ENCODE assay signal across 14 cellular contexts in the genomic region with DNA sequence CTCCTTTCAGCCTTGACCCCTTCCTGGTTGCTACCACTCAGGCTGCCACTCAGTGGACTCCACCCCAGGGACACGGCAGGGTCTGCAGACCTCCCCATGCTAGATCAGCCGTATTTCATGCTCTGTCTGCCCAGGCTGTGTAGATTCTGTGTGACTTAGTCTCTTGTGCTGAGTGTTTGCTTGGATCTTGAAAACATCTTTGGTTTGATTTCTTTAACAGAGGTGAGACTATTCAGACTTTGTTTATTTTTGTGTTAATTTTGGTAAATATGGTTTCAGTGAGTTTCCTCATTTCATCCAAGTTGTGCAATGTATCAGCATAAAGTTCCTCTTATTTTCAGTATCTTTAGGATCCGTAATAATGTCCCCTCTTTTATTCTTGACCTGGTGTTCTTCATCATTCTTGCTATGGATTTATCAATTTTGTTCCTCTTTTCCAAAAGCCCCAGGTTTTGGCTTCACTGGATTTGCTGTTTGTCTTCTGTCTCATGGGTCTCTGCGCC.
"Had no signal": no experiment of that assay in that cellular context is flagged by ENCODE, and none has a peak within 500 bp of the region (broad histone marks: within the 10 kb centered on the region; RNA-seq: fewer than 3 reads in every experiment).

No MANE protein-coding gene starts in this region.

- H3K4me3 Mint-ChIP-seq: immature natural killer cell had no signal

- H3K27me3 ChIP-seq: ascending aorta, esophagus squamous epithelium had no signal

- H3K36me3 ChIP-seq: ascending aorta, esophagus squamous epithelium had no signal

- H3K27ac ChIP-seq: ascending aorta, esophagus squamous epithelium had no signal

- FAIRE-seq: colon had no signal

- H3K4me1 ChIP-seq: ascending aorta, esophagus squamous epithelium had no signal

- H3K4me3 ChIP-seq: ascending aorta, esophagus squamous epithelium had no signal

- DNase-seq: activated CD4-positive, alpha-beta T cell treated with anti-CD3 and anti-CD28 coated beads for 1 hour; activated CD4-positive, alpha-beta T cell treated with anti-CD3 and anti-CD28 coated beads, Interleukin-2, amount 50 U/mL, for 48 hours; activated gamma-delta T cell treated with Interleukin-2 at 50 U/mL for 16 hours; activated T-cell treated with anti-CD3 and anti-CD28 coated beads, Interleukin-2, amount 50 U/mL, for 48 hours; esophagus squamous epithelium; foreskin fibroblast; immature natural killer cell; mesenchymal stem cell; stimulated activated CD4-positive, alpha-beta T cell treated with anti-CD3 and anti-CD28 coated beads, Interleukin-4, amount 100 ng/mL, for 1 hour; stimulated activated CD8-positive, alpha-beta memory T cell treated with anti-CD3 and anti-CD28 coated beads, Interleukin-4, amount 100 ng/mL, for 48 hours; stimulated activated naive CD8-positive, alpha-beta T cell treated with anti-CD3 and anti-CD28 coated beads, Interleukin-15, Interleukin-2, amounts not matched to agents 100 U/mL and 50 U/mL, for 24 hours; T1000 had no signal

- H3K9me3 ChIP-seq: ascending aorta had no signal

- H3K27ac Mint-ChIP-seq: immature natural killer cell had no signal

- H3K9me3 Mint-ChIP-seq: immature natural killer cell had no signal
